In genomic region chr12:120858306-120859088, GRCh38 we compare ENCODE assay signal across 18 cellular contexts. TPM values are rescaled to one million over a fixed set of nuclear protein-coding genes. Genes with fewer than 3 reads are reported as not detected.
A peak's percentile ranks its signal among the peaks of the same experiment; 100 is the strongest.
DNase-seq lines count a peak whose midpoint lies in the region; ATAC-seq, FAIRE-seq and TF ChIP-seq lines count a peak whose summit lies in the region.
"Had no signal": no experiment of that assay in that cellular context is flagged by ENCODE, and none has a peak within 500 bp of the region (broad histone marks: within the 10 kb centered on the region; RNA-seq: fewer than 3 reads in every experiment).

No MANE protein-coding gene starts in this region.

- TF ChIP-seq CTCF in CD14-positive monocyte (IDR thresholded peaks at IDR 0.05) (no peak), PC-3 (conservative IDR thresholded peaks at IDR 0.05; ENCODE audit: low read depth, low read length) (no peak), tibial nerve (IDR thresholded peaks at IDR 0.05) (no peak), ovary (IDR thresholded peaks at IDR 0.05) (no peak)

- POLR2A ChIA-PET in PC-3 (lab: Charles Lee; ENCODE audit: unreplicated experiment), result no interaction called here

- no peak overlapping the region for H3K4me2 ChIP-seq in PC-3 (ENCODE audit: low read length)
- H3K4me2 ChIP-seq: GM23338 had no signal

- H3K4me1 Mint-ChIP-seq in CD14-positive monocyte, result peaks cover 51% of the 10 kb centered on the region

- no peaks in the 10 kb centered on the region for H3K9me2 ChIP-seq in PC-3 (replicated peaks; ENCODE audit: low read length)

- DNase-seq in CD14-positive monocyte (ENCODE audit: low spot score), result no peak
- no peak for DNase-seq in GM19239 (ENCODE audit: insufficient read length, low spot score)
- peak; percentile 19 for DNase-seq in PC-3
- DNase-seq in germinal center (ENCODE audit: low spot score), result peak; percentile 23
- DNase-seq in tibial nerve (ENCODE audit: low spot score in 2 of 2), result no peak
- no peak for DNase-seq in DMS53 (lab: John Stamatoyannopoulos, UW)
- DNase-seq in ovary, result no peak
- DNase-seq: Calu3; CD8-positive, alpha-beta T cell; HCEC 1CT; KBM-7; NCI-H1417; NCI-H187; NCI-H2227 treated with DMSO at 0.1 percent for 48 hours; NCI-H510A treated with DMSO at 0.1 percent for 48 hours had no signal

- 95 to 96% methylated on average over 13 of the region's 13 CpGs for WGBS in tibial nerve, 2 donors
- 95 to 96% (median 96%) methylated on average over 13 of the region's 13 CpGs for WGBS in ovary, 3 donors

- H4K20me1 ChIP-seq in PC-3 (ENCODE audit: low read length), result peaks cover 2% of the 10 kb centered on the region; the same call in 1 of the 2 replicates

- peaks cover 2% of the 10 kb centered on the region for H3F3A ChIP-seq in PC-3 (ENCODE audit: low read length, unreplicated experiment)

- peaks cover 2 to 4% of the 10 kb centered on the region in 2 donors for H3K36me3 Mint-ChIP-seq in CD14-positive monocyte

- peaks cover 0 to 2% (median 0%) of the 10 kb centered on the region in 3 donors for H3K27me3 Mint-ChIP-seq in CD14-positive monocyte (ENCODE audit: low read depth in 3 of 3)

- no TSS peak for BruUV-seq in PC-3 (replicated peaks; lab: Mats Ljungman, UMichigan)

- CTCF ChIA-PET in PC-3 (lab: Charles Lee), result no interaction called here

- no peak overlapping the region for H2AFZ ChIP-seq in PC-3 (ENCODE audit: low read length)
- H2AFZ ChIP-seq: GM23338 had no signal

- peak overlapping the region in 5 of 7 donors; percentile 9 to 82 (median 73) for H3K27ac Mint-ChIP-seq in CD14-positive monocyte
- H3K27ac Mint-ChIP-seq: CD8-positive, alpha-beta T cell; GM23338 had no signal

- H3K27me3 ChIP-seq in PC-3 (ENCODE audit: low read length), result no peaks in the 10 kb centered on the region
- H3K27me3 ChIP-seq in tibial nerve, result no peaks in the 10 kb centered on the region
- no peaks in the 10 kb centered on the region for H3K27me3 ChIP-seq in ovary

- peaks cover 67% of the 10 kb centered on the region for H3K79me2 ChIP-seq in PC-3 (ENCODE audit: low read length)

- H3K9ac ChIP-seq in PC-3 (ENCODE audit: low read length), result no peak overlapping the region

- no peak for ATAC-seq in PC-3
- no peak for ATAC-seq in GM21723 (IDR thresholded peaks at IDR 0.05; ENCODE audit: unreplicated experiment)
- ATAC-seq: CD8-positive, alpha-beta T cell; GM23338 had no signal

- H3K4me3 Mint-ChIP-seq in CD14-positive monocyte, result peak overlapping the region; percentile 5 to 10
- H3K4me3 Mint-ChIP-seq: CD8-positive, alpha-beta T cell; GM23338 had no signal

- peaks cover 0 to 5% (median 3%) of the 10 kb centered on the region in 7 donors for H3K9me3 Mint-ChIP-seq in CD14-positive monocyte

- TF ChIP-seq EP300 in tibial nerve (IDR thresholded peaks at IDR 0.05) (no peak), ovary (IDR thresholded peaks at IDR 0.05) (no peak)

- peaks cover 19% of the 10 kb centered on the region for H3K4me1 ChIP-seq in PC-3 (ENCODE audit: insufficient read depth, low read length)
- peaks cover 0 to 38% (median 5%) of the 10 kb centered on the region in 4 donors for H3K4me1 ChIP-seq in tibial nerve
- H3K4me1 ChIP-seq in ovary (ENCODE audit: insufficient read depth), result peaks cover 6% of the 10 kb centered on the region

- no peak for TF ChIP-seq POLR2A in tibial nerve (IDR thresholded peaks at IDR 0.05)
- TF ChIP-seq POLR2A in ovary (IDR thresholded peaks at IDR 0.05), result no peak

- H3K36me3 ChIP-seq in PC-3 (ENCODE audit: low read depth, low read length) (peaks cover 12% of the 10 kb centered on the region), tibial nerve (peaks cover 0 to 9% (median 0%) of the 10 kb centered on the region in 3 donors), ovary (no peaks in the 10 kb centered on the region)

- no peak overlapping the region for H3K27ac ChIP-seq in PC-3 (ENCODE audit: low read length)
- no peak overlapping the region for H3K27ac ChIP-seq in tibial nerve
- H3K27ac ChIP-seq in ovary, result no peak overlapping the region

- intact Hi-C loops in CD14-positive monocyte (cut with micrococcal nuclease), result loop anchor here (5.0 to 10.0 kb wide), 3 partner anchors 44 to 79 kb away; partner anchors contain the start of gene SPPL3 (in 2 of the 2)
- intact Hi-C loops in PC-3 (cut with micrococcal nuclease), result loop anchor here (5.0 kb wide), 1 partner anchor 44 kb away; the partner anchor contains the start of gene SPPL3
- intact Hi-C loops in ovary (cut with DNase I), result no loop called here

- H3K4me3 ChIP-seq in PC-3 (ENCODE audit: low read length) (no peak overlapping the region; the same call in 1 of the 2 replicates), tibial nerve (no peak overlapping the region), ovary (no peak overlapping the region)
- H3K4me3 ChIP-seq: GM23338 had no signal

- FAIRE-seq in GM19239 (lab: Jason Lieb, UNC), result peak; percentile 77
- FAIRE-seq: A204.1 had no signal

- peaks cover 11% of the 10 kb centered on the region; the same call in 1 of the 2 replicates for H3K9me3 ChIP-seq in PC-3 (ENCODE audit: low read length)
- peaks cover 0 to 16% (median 3%) of the 10 kb centered on the region in 4 donors for H3K9me3 ChIP-seq in tibial nerve
- H3K9me3 ChIP-seq in ovary, result no peaks in the 10 kb centered on the region

RNA-seq across cellular contexts. Expression of gene SPPL3, which starts 45.7 kb away (rescaled TPM):
- polyA plus RNA-seq in CD14-positive monocyte (10 to 100 TPM; 14.5 to 18.6 TPM), ovary (10 to 100 TPM; 24.2 to 87.4 TPM)
- total RNA-seq in PC-3 (2014; rRNA removed) (18.8 and 20.3 TPM in 2 replicates), tibial nerve (10 to 100 TPM; 25.5 to 30.4 (median 29.0) TPM), ovary (10 to 100 TPM; 28.5 to 69.8 (median 51.9) TPM)

Comparison
In these comparisons a context has a peak if more than half of its experiments do, and no peak if none do; other contexts are left out.
1. DNase-seq: peak in PC-3 (single experiment) and germinal center (single experiment); none in CD14-positive monocyte (single experiment), GM19239 (single experiment), tibial nerve (0 of 2), DMS53 (single experiment) and ovary (0 of 5).
2. intact Hi-C loops: an anchor here in CD14-positive monocyte (5.0 to 10.0 kb wide) and PC-3 (5.0 kb wide); none called in ovary.